ENCODE assay signal across 21 cellular contexts in genomic region chr20:64149141-64149540, GRCh38. TPM values are rescaled to one million over a fixed set of nuclear protein-coding genes. Genes with fewer than 3 reads are reported as not detected.
"Had no signal": no experiment of that assay in that cellular context is flagged by ENCODE, and none has a peak within 500 bp of the region (broad histone marks: within the 10 kb centered on the region; RNA-seq: fewer than 3 reads in every experiment).

No MANE protein-coding gene starts in this region.

- H3K4me1 ChIP-seq: left ventricle myocardium inferior, pancreas, prostate gland, thyroid gland, uterus had no signal

- H3K27me3 ChIP-seq: pancreas, thyroid gland, uterus had no signal

- DNase-seq: effector memory CD4-positive, alpha-beta T cell; islet precursor cell; left ventricle myocardium inferior; mesendoderm; naive thymus-derived CD4-positive, alpha-beta T cell; nucleus accumbens; small intestine; stimulated activated CD4-positive, alpha-beta T cell treated with anti-CD3 and anti-CD28 coated beads, Interleukin-2, amount 100 ng/mL, for 48 hours; stimulated activated naive CD4-positive, alpha-beta T cell treated with Interleukin-2 at 50 U/mL for 16 hours; thyroid gland; uterus had no signal

- H3K9me3 ChIP-seq: pancreas, prostate gland, thyroid gland, uterus had no signal

- H3K27ac ChIP-seq: left ventricle myocardium inferior, pancreas, prostate gland, thyroid gland, uterus had no signal

- H3K4me3 ChIP-seq: left ventricle myocardium inferior, pancreas, prostate gland, thyroid gland, uterus had no signal

- ATAC-seq: esophagus mucosa; naive thymus-derived CD4-positive, alpha-beta T cell; pancreas had no signal

- H3K36me3 ChIP-seq: left ventricle myocardium inferior, pancreas, prostate gland, thyroid gland, uterus had no signal

- FAIRE-seq: endometrium, frontal cortex, pancreas, small intestine had no signal

RNA-seq across cellular contexts. Expression of gene MYT1, which starts 15.1 kb away (rescaled TPM):
- total RNA-seq: esophagus mucosa; fibroblast of lung; glomerular endothelial cell; naive thymus-derived CD4-positive, alpha-beta T cell had no signal
- polyA plus RNA-seq: fibroblast of lung; naive thymus-derived CD4-positive, alpha-beta T cell had no signal

RNA-seq across cellular contexts. Expression of gene NPBWR2, which starts 41.8 kb away (rescaled TPM):
- total RNA-seq: esophagus mucosa; fibroblast of lung; glomerular endothelial cell; left ventricle myocardium inferior; lung microvascular endothelial cell; naive thymus-derived CD4-positive, alpha-beta T cell; neural crest cell; pancreas; prostate gland; renal cortical epithelial cell; thyroid gland; uterus had no signal
- polyA plus RNA-seq: fibroblast of lung; naive thymus-derived CD4-positive, alpha-beta T cell; pancreas; small intestine had no signal
